9 cellular contexts compared by ENCODE assay signal in the genomic region with DNA sequence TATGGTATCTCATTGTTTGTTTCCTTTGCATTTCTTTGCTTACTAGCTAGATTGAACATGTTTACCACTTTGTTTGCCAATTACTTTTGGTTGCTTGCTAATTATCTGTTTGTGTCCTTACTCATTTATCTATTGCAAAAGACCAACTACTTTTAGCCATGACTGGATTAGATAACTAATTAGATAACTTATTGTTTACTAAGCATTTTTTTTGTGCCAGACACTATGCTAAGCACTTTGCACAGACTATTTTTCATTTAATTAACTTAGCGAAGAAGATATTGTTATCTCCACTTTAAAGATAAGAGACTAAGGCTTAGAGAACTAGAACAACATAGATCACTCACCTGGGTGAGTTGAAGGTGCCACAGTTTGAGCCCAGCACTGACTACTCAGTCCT.
"Had no signal": no experiment of that assay in that cellular context is flagged by ENCODE, and none has a peak within 500 bp of the region (broad histone marks: within the 10 kb centered on the region; RNA-seq: fewer than 3 reads in every experiment).

No MANE protein-coding gene starts in this region.

- H3K9me3 ChIP-seq: HAP-1 had no signal

- H3K4me1 ChIP-seq: HAP-1 had no signal

- H3K4me3 ChIP-seq: HAP-1 had no signal

- H3K36me3 ChIP-seq: HAP-1 had no signal

- H3K4me2 ChIP-seq: KMS-11 had no signal

- H3K9ac ChIP-seq: KMS-11 had no signal

- FAIRE-seq: HTR-8/SVneo had no signal

- ATAC-seq: HCT116 had no signal

- DNase-seq: GOT3, H7, HFFc6, Karpas-422, KBM-7 had no signal

- H3K27ac ChIP-seq: KMS-11 had no signal
